In genomic region chr10:3020311-3020710, GRCh38 we compare ENCODE assay signal across 34 cellular contexts.
"Had no signal": no experiment of that assay in that cellular context is flagged by ENCODE, and none has a peak within 500 bp of the region (broad histone marks: within the 10 kb centered on the region; RNA-seq: fewer than 3 reads in every experiment).

No MANE protein-coding gene starts in this region.

- H3K36me3 ChIP-seq: ascending aorta, breast epithelium, cardiac muscle cell, colonic mucosa, esophagus muscularis mucosa, gastrocnemius medialis, heart left ventricle, WERI-Rb-1 had no signal

- H3K9me3 Mint-ChIP-seq: activated naive CD4-positive, alpha-beta T cell treated with anti-CD3 and anti-CD28 coated beads, Interleukin-2, amount 10 ng/mL, durations not matched to agents 7 days and 5 days; activated naive CD8-positive, alpha-beta T cell treated with anti-CD3 and anti-CD28 coated beads, Interleukin-2, amount 10 ng/mL, durations not matched to agents 7 days and 5 days; T-helper 2 cell treated with Interferon-gamma antibody and Interleukin-4, amounts not matched to agents 5 μg/mL and 100 μg/mL, for 36 hours had no signal

- H3K27ac Mint-ChIP-seq: activated B cell treated with CpG ODN at 0.5 μM for 24 hours; activated CD4-positive, alpha-beta memory T cell treated with anti-CD3 and anti-CD28 coated beads for 36 hours; activated CD8-positive, alpha-beta memory T cell treated with anti-CD3 and anti-CD28 coated beads, Interleukin-2, amount 10 ng/mL, durations not matched to agents 7 days and 5 days; activated CD8-positive, alpha-beta T cell treated with anti-CD3 and anti-CD28 coated beads, Interleukin-2, amount 10 ng/mL, durations not matched to agents 7 days and 5 days; activated naive CD4-positive, alpha-beta T cell treated with anti-CD3 and anti-CD28 coated beads, Interleukin-2, amount 10 ng/mL, durations not matched to agents 7 days and 5 days; activated naive CD4-positive, alpha-beta T cell treated with anti-CD3 and anti-CD28 coated beads, Interleukin-2, amount 50 U/mL, for 72 hours; activated naive CD8-positive, alpha-beta T cell treated with anti-CD3 and anti-CD28 coated beads, Interleukin-2, amount 10 ng/mL, durations not matched to agents 7 days and 5 days; activated T-cell treated with anti-CD3 and anti-CD28 coated beads, Interleukin-2, amount 50 U/mL, for 72 hours; brain; T-helper 17 cell; T-helper 2 cell treated with Interferon-gamma antibody and Interleukin-4, amounts not matched to agents 5 μg/mL and 100 μg/mL, for 36 hours had no signal

- DNase-seq: activated B cell treated with CpG ODN at 0.5 μM for 24 hours; activated CD4-positive, alpha-beta memory T cell treated with anti-CD3 and anti-CD28 coated beads for 36 hours; activated CD4-positive, alpha-beta T cell treated with anti-CD3 and anti-CD28 coated beads for 48 hours; activated CD8-positive, alpha-beta memory T cell treated with anti-CD3 and anti-CD28 coated beads, Interleukin-2, amount 10 ng/mL, durations not matched to agents 7 days and 5 days; activated CD8-positive, alpha-beta memory T cell treated with anti-CD3 and anti-CD28 coated beads, Interleukin-2, amount 50 U/mL, for 4 hours; activated CD8-positive, alpha-beta T cell treated with anti-CD3 and anti-CD28 coated beads, Interleukin-2, amount 10 ng/mL, durations not matched to agents 7 days and 5 days; activated gamma-delta T cell; activated naive CD4-positive, alpha-beta T cell; activated naive CD4-positive, alpha-beta T cell treated with anti-CD3 and anti-CD28 coated beads, Interleukin-2, amount 10 ng/mL, durations not matched to agents 7 days and 5 days; activated naive CD8-positive, alpha-beta T cell treated with anti-CD3 and anti-CD28 coated beads, Interleukin-2, amount 10 ng/mL, durations not matched to agents 7 days and 5 days; activated T-cell treated with anti-CD3 and anti-CD28 coated beads, Interleukin-2, amount 50 U/mL, for 1 hour; activated T-cell treated with anti-CD3 and anti-CD28 coated beads, Interleukin-2, amount 50 U/mL, for 72 hours; central memory CD4-positive, alpha-beta T cell; cerebellar nuclear complex; colonic mucosa; dorsolateral prefrontal cortex; effector memory CD4-positive, alpha-beta T cell; erythroblast; foreskin keratinocyte; gastrocnemius medialis; glutamatergic neuron; heart left ventricle; T-helper 1 cell; T-helper 17 cell; T1000; WERI-Rb-1 had no signal

- H3K4me1 Mint-ChIP-seq: activated B cell treated with CpG ODN at 0.5 μM for 24 hours; activated CD8-positive, alpha-beta memory T cell treated with anti-CD3 and anti-CD28 coated beads, Interleukin-2, amount 10 ng/mL, durations not matched to agents 7 days and 5 days; activated naive CD4-positive, alpha-beta T cell treated with anti-CD3 and anti-CD28 coated beads, Interleukin-2, amount 10 ng/mL, durations not matched to agents 7 days and 5 days; activated naive CD8-positive, alpha-beta T cell treated with anti-CD3 and anti-CD28 coated beads, Interleukin-2, amount 10 ng/mL, durations not matched to agents 7 days and 5 days; brain; T-helper 17 cell had no signal

- H3K27me3 ChIP-seq: ascending aorta, cardiac muscle cell, colonic mucosa, esophagus muscularis mucosa, foreskin keratinocyte, heart left ventricle had no signal

- H3K4me3 ChIP-seq: ascending aorta, breast epithelium, cardiac muscle cell, colonic mucosa, dorsolateral prefrontal cortex, esophagus muscularis mucosa, gastrocnemius medialis, heart left ventricle had no signal

- H3K36me3 Mint-ChIP-seq: activated CD4-positive, alpha-beta memory T cell treated with anti-CD3 and anti-CD28 coated beads for 36 hours; activated CD8-positive, alpha-beta memory T cell treated with anti-CD3 and anti-CD28 coated beads, Interleukin-2, amount 10 ng/mL, durations not matched to agents 7 days and 5 days; activated naive CD4-positive, alpha-beta T cell treated with anti-CD3 and anti-CD28 coated beads, Interleukin-2, amount 10 ng/mL, durations not matched to agents 7 days and 5 days; activated naive CD4-positive, alpha-beta T cell treated with anti-CD3 and anti-CD28 coated beads, Interleukin-2, amount 50 U/mL, for 72 hours; activated naive CD8-positive, alpha-beta T cell treated with anti-CD3 and anti-CD28 coated beads, Interleukin-2, amount 10 ng/mL, durations not matched to agents 7 days and 5 days; brain had no signal

- H3K4me1 ChIP-seq: ascending aorta, breast epithelium, colonic mucosa, esophagus muscularis mucosa, foreskin keratinocyte, gastrocnemius medialis, heart left ventricle had no signal

- H3K4me3 Mint-ChIP-seq: activated B cell treated with CpG ODN at 0.5 μM for 24 hours; activated CD4-positive, alpha-beta memory T cell treated with anti-CD3 and anti-CD28 coated beads for 36 hours; activated CD8-positive, alpha-beta memory T cell treated with anti-CD3 and anti-CD28 coated beads, Interleukin-2, amount 10 ng/mL, durations not matched to agents 7 days and 5 days; activated CD8-positive, alpha-beta T cell treated with anti-CD3 and anti-CD28 coated beads, Interleukin-2, amount 10 ng/mL, durations not matched to agents 7 days and 5 days; activated naive CD4-positive, alpha-beta T cell treated with anti-CD3 and anti-CD28 coated beads, Interleukin-2, amount 10 ng/mL, durations not matched to agents 7 days and 5 days; activated naive CD8-positive, alpha-beta T cell treated with anti-CD3 and anti-CD28 coated beads, Interleukin-2, amount 10 ng/mL, durations not matched to agents 7 days and 5 days; activated T-cell treated with anti-CD3 and anti-CD28 coated beads, Interleukin-2, amount 50 U/mL, for 72 hours; brain; T-helper 17 cell; T-helper 2 cell treated with Interferon-gamma antibody and Interleukin-4, amounts not matched to agents 5 μg/mL and 100 μg/mL, for 36 hours had no signal

- ATAC-seq: activated CD4-positive, CD25-positive, alpha-beta regulatory T cell treated with anti-CD3 and anti-CD28 coated beads, Interleukin-2, amount 50 U/mL, for 24 hours; activated CD8-positive, alpha-beta memory T cell treated with anti-CD3 and anti-CD28 coated beads, Interleukin-2, amount 10 ng/mL, durations not matched to agents 7 days and 5 days; activated CD8-positive, alpha-beta T cell treated with anti-CD3 and anti-CD28 coated beads, Interleukin-2, amount 10 ng/mL, durations not matched to agents 7 days and 5 days; activated naive CD4-positive, alpha-beta T cell treated with anti-CD3 and anti-CD28 coated beads, Interleukin-2, amount 50 U/mL, for 72 hours; activated T-cell treated with anti-CD3 and anti-CD28 coated beads, Interleukin-2, amount 50 U/mL, for 72 hours; foreskin keratinocyte; gastrocnemius medialis; T-helper 17 cell had no signal

- H3K27ac ChIP-seq: ascending aorta, breast epithelium, cardiac muscle cell, colonic mucosa, dorsolateral prefrontal cortex, esophagus muscularis mucosa, foreskin keratinocyte, gastrocnemius medialis, heart left ventricle, WERI-Rb-1 had no signal

- H3K9me3 ChIP-seq: ascending aorta, breast epithelium, colonic mucosa, gastrocnemius medialis had no signal

- H3K27me3 Mint-ChIP-seq: activated naive CD8-positive, alpha-beta T cell treated with anti-CD3 and anti-CD28 coated beads, Interleukin-2, amount 10 ng/mL, durations not matched to agents 7 days and 5 days had no signal
